In genomic region chr11:78800089-78800690, GRCh38 we compare ENCODE assay signal across 13 cellular contexts.
DNase-seq lines count a peak whose midpoint lies in the region; ATAC-seq and TF ChIP-seq lines count a peak whose summit lies in the region.
"Had no signal": no experiment of that assay in that cellular context is flagged by ENCODE, and none has a peak within 500 bp of the region (broad histone marks: within the 10 kb centered on the region; RNA-seq: fewer than 3 reads in every experiment).

No MANE protein-coding gene starts in this region.

- 95 to 98% methylated on average over 4 of the region's 4 CpGs for WGBS in gastroesophageal sphincter (ENCODE audit: low coverage in 1 of 2), 2 donors
- 61% methylated on average over 4 of the region's 4 CpGs for WGBS in smooth muscle cell (ENCODE audit: low lambda C conversion rate)

- H4K20me1 ChIP-seq in smooth muscle cell (ENCODE audit: low read depth), result no peaks in the 10 kb centered on the region

- intact Hi-C loops in activated CD4-positive, alpha-beta T cell treated with anti-CD3 and anti-CD28 coated beads for 36 hours (cut with DNase I, micrococcal nuclease), result no loop called here

- TF ChIP-seq CTCF in RWPE2 (IDR thresholded peaks at IDR 0.05; ENCODE audit: poor library complexity, severe bottlenecking), result no peak
- no peak for TF ChIP-seq CTCF in gastroesophageal sphincter (IDR thresholded peaks at IDR 0.05)
- no peak for TF ChIP-seq CTCF in smooth muscle cell (IDR thresholded peaks at IDR 0.05; ENCODE audit: borderline replicate concordance, insufficient read depth, poor library complexity, severe bottlenecking)

- CTCF ChIA-PET in activated CD4-positive, alpha-beta T cell treated with anti-CD3 and anti-CD28 coated beads for 36 hours (lab: Charles Lee), result no interaction called here

- H3K4me1 Mint-ChIP-seq in activated CD4-positive, alpha-beta T cell treated with anti-CD3 and anti-CD28 coated beads for 36 hours, result no peaks in the 10 kb centered on the region
- H3K4me1 Mint-ChIP-seq: activated CD8-positive, alpha-beta memory T cell treated with anti-CD3 and anti-CD28 coated beads, Interleukin-2, amount 10 ng/mL, durations not matched to agents 7 days and 5 days had no signal

- H3K4me2 ChIP-seq in smooth muscle cell, result peak overlapping the region; percentile 58

- no peak overlapping the region for H3K27ac Mint-ChIP-seq in activated CD4-positive, alpha-beta T cell treated with anti-CD3 and anti-CD28 coated beads for 36 hours
- H3K27ac Mint-ChIP-seq: activated CD8-positive, alpha-beta memory T cell treated with anti-CD3 and anti-CD28 coated beads, Interleukin-2, amount 10 ng/mL, durations not matched to agents 7 days and 5 days had no signal

- no peaks in the 10 kb centered on the region for H3K9me3 ChIP-seq in RWPE2 (ENCODE audit: severe bottlenecking)
- no peaks in the 10 kb centered on the region for H3K9me3 ChIP-seq in gastroesophageal sphincter
- no peaks in the 10 kb centered on the region for H3K9me3 ChIP-seq in smooth muscle cell (replicated peaks; ENCODE audit: low read depth)
- H3K9me3 ChIP-seq: spleen had no signal

- peak overlapping the region; percentile 69 for H3K9ac ChIP-seq in smooth muscle cell (ENCODE audit: low read depth)

- H3K36me3 Mint-ChIP-seq in activated CD4-positive, alpha-beta T cell treated with anti-CD3 and anti-CD28 coated beads for 36 hours (ENCODE audit: low read depth), result no peaks in the 10 kb centered on the region
- H3K36me3 Mint-ChIP-seq: activated CD8-positive, alpha-beta memory T cell treated with anti-CD3 and anti-CD28 coated beads, Interleukin-2, amount 10 ng/mL, durations not matched to agents 7 days and 5 days had no signal

- ATAC-seq in RWPE2 (ENCODE audit: low read depth), result no peak
- ATAC-seq in gastroesophageal sphincter, result no peak
- ATAC-seq in GM19035 (IDR thresholded peaks at IDR 0.05; ENCODE audit: unreplicated experiment), result no peak
- ATAC-seq in activated CD4-positive, alpha-beta T cell treated with anti-CD3 and anti-CD28 coated beads for 36 hours, result no peak
- no peak for ATAC-seq in HG03108 (IDR thresholded peaks at IDR 0.05; ENCODE audit: unreplicated experiment)
- ATAC-seq: activated CD8-positive, alpha-beta memory T cell treated with anti-CD3 and anti-CD28 coated beads, Interleukin-2, amount 10 ng/mL, durations not matched to agents 7 days and 5 days had no signal

- TF ChIP-seq EP300 in gastroesophageal sphincter (IDR thresholded peaks at IDR 0.05), result no peak

- no peak overlapping the region for H2AFZ ChIP-seq in smooth muscle cell (ENCODE audit: low read depth)

- H3K27me3 Mint-ChIP-seq in activated CD4-positive, alpha-beta T cell treated with anti-CD3 and anti-CD28 coated beads for 36 hours, result no peaks in the 10 kb centered on the region
- H3K27me3 Mint-ChIP-seq: activated CD8-positive, alpha-beta memory T cell treated with anti-CD3 and anti-CD28 coated beads, Interleukin-2, amount 10 ng/mL, durations not matched to agents 7 days and 5 days had no signal

- peaks cover 20% of the 10 kb centered on the region for H3F3A ChIP-seq in smooth muscle cell (ENCODE audit: low read depth)

- POLR2A ChIA-PET in activated CD4-positive, alpha-beta T cell treated with anti-CD3 and anti-CD28 coated beads for 36 hours (lab: Charles Lee), result no interaction called here

- peak overlapping the region; percentile 73 for H3K27ac ChIP-seq in RWPE2 (ENCODE audit: poor library complexity, severe bottlenecking)
- peak overlapping the region in 3 of 4 donors; percentile 75 to 80 (median 79) for H3K27ac ChIP-seq in gastroesophageal sphincter
- H3K27ac ChIP-seq in smooth muscle cell (ENCODE audit: low read depth), result peak overlapping the region; percentile 92

- no peak for TF ChIP-seq POLR2A in gastroesophageal sphincter (IDR thresholded peaks at IDR 0.05)

- H3K4me3 ChIP-seq in RWPE2 (ENCODE audit: severe bottlenecking) (no peak overlapping the region), gastroesophageal sphincter (no peak overlapping the region), smooth muscle cell (no peak overlapping the region)
- H3K4me3 ChIP-seq: spleen had no signal

- no peaks in the 10 kb centered on the region for H3K79me2 ChIP-seq in smooth muscle cell (ENCODE audit: low read depth)

- H3K36me3 ChIP-seq in RWPE2 (ENCODE audit: low read depth) (no peaks in the 10 kb centered on the region), gastroesophageal sphincter (no peaks in the 10 kb centered on the region), smooth muscle cell (ENCODE audit: low read depth) (no peaks in the 10 kb centered on the region)
- H3K36me3 ChIP-seq: spleen had no signal

- H3K27me3 ChIP-seq in RWPE2 (ENCODE audit: insufficient read depth, poor library complexity, severe bottlenecking) (no peaks in the 10 kb centered on the region), gastroesophageal sphincter (no peaks in the 10 kb centered on the region), smooth muscle cell (ENCODE audit: low read depth) (no peaks in the 10 kb centered on the region)

- DNase-seq in Daoy (ENCODE audit: low read depth) (peak; percentile 67), RWPE2 (ENCODE audit: low spot score) (no peak), smooth muscle cell (lab: John Stamatoyannopoulos, UW; ENCODE audit: unreplicated experiment) (no peak), COR-L47 (lab: John Stamatoyannopoulos, UW) (no peak)
- no peak for DNase-seq in activated CD4-positive, alpha-beta T cell treated with anti-CD3 and anti-CD28 coated beads for 36 hours
- DNase-seq: activated CD8-positive, alpha-beta memory T cell treated with anti-CD3 and anti-CD28 coated beads, Interleukin-2, amount 10 ng/mL, durations not matched to agents 7 days and 5 days; activated gamma-delta T cell; effector memory CD4-positive, alpha-beta T cell; occipital lobe; spleen had no signal

- H3K4me3 Mint-ChIP-seq in activated CD4-positive, alpha-beta T cell treated with anti-CD3 and anti-CD28 coated beads for 36 hours, result no peak overlapping the region
- H3K4me3 Mint-ChIP-seq: activated CD8-positive, alpha-beta memory T cell treated with anti-CD3 and anti-CD28 coated beads, Interleukin-2, amount 10 ng/mL, durations not matched to agents 7 days and 5 days had no signal

- H3K4me1 ChIP-seq in RWPE2 (ENCODE audit: insufficient read depth, poor library complexity, severe bottlenecking), result peaks cover 39% of the 10 kb centered on the region
- peaks cover 29 to 63% (median 35%) of the 10 kb centered on the region in 3 donors for H3K4me1 ChIP-seq in gastroesophageal sphincter
- peaks cover 28% of the 10 kb centered on the region for H3K4me1 ChIP-seq in smooth muscle cell (ENCODE audit: low read depth)

- no peaks in the 10 kb centered on the region for H3K9me3 Mint-ChIP-seq in activated CD4-positive, alpha-beta T cell treated with anti-CD3 and anti-CD28 coated beads for 36 hours (ENCODE audit: low read depth)
